ENCODE assay signal across 8 cellular contexts in genomic region chr3:101813817-101814440, GRCh38. TPM values are rescaled to one million over a fixed set of nuclear protein-coding genes. Genes with fewer than 3 reads are reported as not detected.
A peak's percentile ranks its signal among the peaks of the same experiment; 100 is the strongest.
DNase-seq lines count a peak whose midpoint lies in the region; ATAC-seq, FAIRE-seq and TF ChIP-seq lines count a peak whose summit lies in the region.

No MANE protein-coding gene starts in this region.

- CTCF ChIA-PET in Calu3 (lab: Charles Lee), result interaction anchor here (0.6 to 2.1 kb wide), 4 partner anchors 361 to 840 kb away, joined by 3 to 29 read pairs (median 4); no protein-coding TSS in a partner anchor

- no peak overlapping the region for H3K27ac Mint-ChIP-seq in CD14-positive monocyte
- H3K27ac Mint-ChIP-seq in brain, result peak overlapping the region in 2 of 5 experiments; percentile 16 to 66
- no peak overlapping the region for H3K27ac Mint-ChIP-seq in Calu3 (ENCODE audit: unreplicated experiment)

- intact Hi-C loops in CD14-positive monocyte (cut with micrococcal nuclease), result loop anchor here (2.0 to 10.0 kb wide), 4 partner anchors 33 to 411 kb away; partner anchors contain the start of gene NFKBIZ (in 1 of the 2)
- intact Hi-C loops in lower lobe of right lung (cut with DNase I), result loop anchor here (5.0 kb wide), 1 partner anchor 413 kb away; no protein-coding TSS in a partner anchor
- intact Hi-C loops in Calu3 (cut with micrococcal nuclease; ENCODE audit: unreplicated experiment), result loop anchor here (1.0 to 5.0 kb wide), 5 partner anchors 33 to 411 kb away; partner anchors contain the start of gene NFKBIZ

- H3K4me1 ChIP-seq in lower lobe of right lung, result peaks cover 24% of the 10 kb centered on the region

- H3K4me1 Mint-ChIP-seq in CD14-positive monocyte, result peaks cover 35% of the 10 kb centered on the region
- peaks cover 23% of the 10 kb centered on the region for H3K4me1 Mint-ChIP-seq in brain
- peaks cover 13% of the 10 kb centered on the region for H3K4me1 Mint-ChIP-seq in Calu3 (ENCODE audit: low read depth, unreplicated experiment)

- H3K36me3 ChIP-seq in lower lobe of right lung, result peaks cover 10% of the 10 kb centered on the region

- BruUV-seq in Calu3 (replicated peaks; lab: Mats Ljungman, UMichigan), result no TSS peak

- TF ChIP-seq CTCF in CD14-positive monocyte (IDR thresholded peaks at IDR 0.05) (peak; percentile 76), brain (conservative IDR thresholded peaks at IDR 0.05) (peak; percentile 72 to 74), lower lobe of right lung (IDR thresholded peaks at IDR 0.05) (peak; percentile 64), Calu3 (IDR thresholded peaks at IDR 0.05; ENCODE audit: unreplicated experiment) (no peak)

- no peaks in the 10 kb centered on the region for H3K9me3 ChIP-seq in lower lobe of right lung

- H3K36me3 Mint-ChIP-seq in CD14-positive monocyte (peaks cover 28 to 38% of the 10 kb centered on the region in 2 donors), brain (peaks cover 33% of the 10 kb centered on the region), Calu3 (ENCODE audit: insufficient read depth, unreplicated experiment) (no peaks in the 10 kb centered on the region)

- no peak overlapping the region for H3K27ac ChIP-seq in lower lobe of right lung

- FAIRE-seq in HTR-8/SVneo (lab: Jason Lieb, UNC), result no peak

- H3K9me3 Mint-ChIP-seq in CD14-positive monocyte (no peaks in the 10 kb centered on the region), brain (peaks cover 0 to 3% (median 0%) of the 10 kb centered on the region in 5 experiments), Calu3 (ENCODE audit: low read depth, unreplicated experiment) (no peaks in the 10 kb centered on the region)

- H3K4me3 Mint-ChIP-seq in CD14-positive monocyte (no peak overlapping the region), brain (no peak overlapping the region), Calu3 (ENCODE audit: low read depth, unreplicated experiment) (no peak overlapping the region)

- no peak overlapping the region for H3K4me3 ChIP-seq in lower lobe of right lung

- H3K27me3 ChIP-seq in lower lobe of right lung (ENCODE audit: low read depth), result no peaks in the 10 kb centered on the region

- H3K27me3 Mint-ChIP-seq in CD14-positive monocyte (ENCODE audit: low read depth in 3 of 3), result peaks cover 0 to 2% (median 0%) of the 10 kb centered on the region in 3 donors
- H3K27me3 Mint-ChIP-seq in brain, result peaks cover 3% of the 10 kb centered on the region
- H3K27me3 Mint-ChIP-seq in Calu3 (ENCODE audit: unreplicated experiment), result no peaks in the 10 kb centered on the region

- no peak for DNase-seq in CD14-positive monocyte (ENCODE audit: low spot score)
- peak; percentile 10 for DNase-seq in HTR-8/SVneo (ENCODE audit: insufficient read length, low spot score)
- no peak for DNase-seq in lower lobe of right lung
- DNase-seq in Calu3, result no peak
- DNase-seq in T-helper 9 cell, result no peak
- DNase-seq in D341Med (ENCODE audit: low spot score), result no peak

- ATAC-seq in lower lobe of right lung, result peak; percentile 53 to 61
- no peak for ATAC-seq in GM18870 (IDR thresholded peaks at IDR 0.05; ENCODE audit: unreplicated experiment)

RNA-seq across cellular contexts. Expression of gene NXPE3, which starts 34.9 kb away (rescaled TPM):
- polyA plus RNA-seq in CD14-positive monocyte (10 to 100 TPM; 19.8 to 35.8 TPM), brain (ENCODE audit: insufficient read depth, low read depth, low replicate concordance) (9.1 TPM)
- total RNA-seq in lower lobe of right lung (22.0 TPM), Calu3 (2022) (3.0 and 3.1 TPM in 2 replicates)

RNA-seq across cellular contexts. Expression of gene NFKBIZ, which starts 35.4 kb away (rescaled TPM):
- polyA plus RNA-seq in CD14-positive monocyte (10 to 100 TPM; 71.0 to 84.9 TPM), brain (ENCODE audit: insufficient read depth, low read depth, low replicate concordance) (0.95 TPM)
- total RNA-seq in lower lobe of right lung (76.2 TPM), Calu3 (2022) (217 and 227 TPM in 2 replicates)
